In genomic region chr16:22260490-22260889, GRCh38 we compare ENCODE assay signal across 32 cellular contexts.
"Had no signal": no experiment of that assay in that cellular context is flagged by ENCODE, and none has a peak within 500 bp of the region (broad histone marks: within the 10 kb centered on the region; RNA-seq: fewer than 3 reads in every experiment).

No MANE protein-coding gene starts in this region.

- H3K27me3 Mint-ChIP-seq: activated B cell treated with CpG ODN at 0.5 μM for 24 hours; activated CD4-positive, alpha-beta memory T cell treated with anti-CD3 and anti-CD28 coated beads, Interleukin-2, amount 10 ng/mL, durations not matched to agents 7 days and 5 days; activated CD4-positive, alpha-beta T cell treated with anti-CD3 and anti-CD28 coated beads, Interleukin-2, amount 10 ng/mL, durations not matched to agents 7 days and 5 days; activated CD8-positive, alpha-beta memory T cell treated with anti-CD3 and anti-CD28 coated beads, Interleukin-2, amount 10 ng/mL, durations not matched to agents 7 days and 5 days; activated naive CD4-positive, alpha-beta T cell treated with anti-CD3 and anti-CD28 coated beads, Interleukin-2, amount 50 U/mL, for 24 hours; activated naive CD8-positive, alpha-beta T cell treated with anti-CD3 and anti-CD28 coated beads, Interleukin-2, amount 10 ng/mL, durations not matched to agents 7 days and 5 days; brain had no signal

- H3K4me3 ChIP-seq: ascending aorta, breast epithelium, cardiac muscle cell, colonic mucosa, esophagus squamous epithelium, gastroesophageal sphincter, heart right ventricle, hepatocyte had no signal

- H3K9me3 ChIP-seq: ascending aorta, breast epithelium, colonic mucosa had no signal

- H3K4me3 Mint-ChIP-seq: activated B cell treated with CpG ODN at 0.5 μM for 24 hours; activated CD4-positive, alpha-beta memory T cell treated with anti-CD3 and anti-CD28 coated beads, Interleukin-2, amount 10 ng/mL, durations not matched to agents 7 days and 5 days; activated CD4-positive, alpha-beta T cell treated with anti-CD3 and anti-CD28 coated beads, Interleukin-2, amount 10 ng/mL, durations not matched to agents 7 days and 5 days; activated CD8-positive, alpha-beta memory T cell treated with anti-CD3 and anti-CD28 coated beads, Interleukin-2, amount 10 ng/mL, durations not matched to agents 7 days and 5 days; activated naive CD4-positive, alpha-beta T cell treated with anti-CD3 and anti-CD28 coated beads, Interleukin-2, amount 50 U/mL, for 24 hours; activated naive CD8-positive, alpha-beta T cell treated with anti-CD3 and anti-CD28 coated beads, Interleukin-2, amount 10 ng/mL, durations not matched to agents 7 days and 5 days; brain; T-helper 1 cell treated with Interleukin-12 subunit alpha and Interleukin-12 subunit beta and Interleukin-4 antibody, amounts not matched to agents 30 μg/mL and 1 μg/mL, for 36 hours; T-helper 2 cell treated with Interferon-gamma antibody and Interleukin-4, amounts not matched to agents 5 μg/mL and 100 μg/mL, for 36 hours had no signal

- DNase-seq: activated B cell treated with CpG ODN at 0.5 μM for 24 hours; activated CD4-positive, alpha-beta memory T cell treated with anti-CD3 and anti-CD28 coated beads, Interleukin-2, amount 10 ng/mL, durations not matched to agents 7 days and 5 days; activated CD4-positive, alpha-beta T cell treated with anti-CD3 and anti-CD28 coated beads, Interleukin-2, amount 10 ng/mL, durations not matched to agents 7 days and 5 days; activated CD4-positive, alpha-beta T cell treated with anti-CD3 and anti-CD28 coated beads, Interleukin-2, amount 50 U/mL, for 4 hours; activated CD8-positive, alpha-beta memory T cell treated with anti-CD3 and anti-CD28 coated beads, Interleukin-2, amount 10 ng/mL, durations not matched to agents 7 days and 5 days; activated CD8-positive, alpha-beta memory T cell treated with anti-CD3 and anti-CD28 coated beads, Interleukin-2, amount 50 U/mL, for 4 hours; activated effector memory CD4-positive, alpha-beta T cell treated with Interleukin-2 at 50 U/mL for 16 hours; activated gamma-delta T cell treated with Interleukin-2 at 50 U/mL for 16 hours; activated naive CD4-positive, alpha-beta T cell treated with Interleukin-2 at 50 U/mL for 16 hours; activated naive CD8-positive, alpha-beta T cell treated with anti-CD3 and anti-CD28 coated beads, Interleukin-2, amount 10 ng/mL, durations not matched to agents 7 days and 5 days; activated T-cell treated with anti-CD3 and anti-CD28 coated beads, Interleukin-2, amount 50 U/mL, for 1 hour; activated T-cell treated with anti-CD3 and anti-CD28 coated beads, Interleukin-2, amount 50 U/mL, for 48 hours; central memory CD4-positive, alpha-beta T cell; cerebellar nuclear complex; colonic mucosa; effector CD8-positive, alpha-beta T cell; esophagus squamous epithelium; foreskin melanocyte; heart right ventricle; T1000; WERI-Rb-1 had no signal

- H3K27ac Mint-ChIP-seq: activated B cell treated with CpG ODN at 0.5 μM for 24 hours; activated CD8-positive, alpha-beta memory T cell treated with anti-CD3 and anti-CD28 coated beads, Interleukin-2, amount 10 ng/mL, durations not matched to agents 7 days and 5 days; activated naive CD4-positive, alpha-beta T cell treated with anti-CD3 and anti-CD28 coated beads, Interleukin-2, amount 50 U/mL, for 24 hours; activated naive CD8-positive, alpha-beta T cell treated with anti-CD3 and anti-CD28 coated beads, Interleukin-2, amount 10 ng/mL, durations not matched to agents 7 days and 5 days; brain; T-helper 1 cell treated with Interleukin-12 subunit alpha and Interleukin-12 subunit beta and Interleukin-4 antibody, amounts not matched to agents 30 μg/mL and 1 μg/mL, for 36 hours; T-helper 2 cell treated with Interferon-gamma antibody and Interleukin-4, amounts not matched to agents 5 μg/mL and 100 μg/mL, for 36 hours had no signal

- H3K9me3 Mint-ChIP-seq: activated B cell treated with CpG ODN at 0.5 μM for 24 hours; activated CD4-positive, alpha-beta memory T cell treated with anti-CD3 and anti-CD28 coated beads, Interleukin-2, amount 10 ng/mL, durations not matched to agents 7 days and 5 days; activated CD4-positive, alpha-beta T cell treated with anti-CD3 and anti-CD28 coated beads, Interleukin-2, amount 10 ng/mL, durations not matched to agents 7 days and 5 days; activated naive CD4-positive, alpha-beta T cell treated with anti-CD3 and anti-CD28 coated beads, Interleukin-2, amount 50 U/mL, for 24 hours; T-helper 1 cell treated with Interleukin-12 subunit alpha and Interleukin-12 subunit beta and Interleukin-4 antibody, amounts not matched to agents 30 μg/mL and 1 μg/mL, for 36 hours had no signal

- H3K27ac ChIP-seq: ascending aorta, breast epithelium, cardiac muscle cell, colonic mucosa, epithelial cell of prostate, esophagus squamous epithelium, gastroesophageal sphincter, heart right ventricle, hepatocyte, WERI-Rb-1 had no signal

- H3K27me3 ChIP-seq: ascending aorta, breast epithelium, cardiac muscle cell, colonic mucosa, esophagus squamous epithelium, gastroesophageal sphincter, heart right ventricle, hepatocyte had no signal

- H3K4me1 ChIP-seq: ascending aorta, breast epithelium, colonic mucosa, esophagus squamous epithelium, gastroesophageal sphincter, heart right ventricle had no signal

- H3K4me1 Mint-ChIP-seq: activated B cell treated with CpG ODN at 0.5 μM for 24 hours, brain had no signal

- ATAC-seq: activated CD4-positive, CD25-positive, alpha-beta regulatory T cell treated with anti-CD3 and anti-CD28 coated beads, Interleukin-2, amount 50 U/mL, for 24 hours; activated CD8-positive, alpha-beta memory T cell treated with anti-CD3 and anti-CD28 coated beads, Interleukin-2, amount 10 ng/mL, durations not matched to agents 7 days and 5 days; gastroesophageal sphincter; heart right ventricle had no signal
